In the genomic region with DNA sequence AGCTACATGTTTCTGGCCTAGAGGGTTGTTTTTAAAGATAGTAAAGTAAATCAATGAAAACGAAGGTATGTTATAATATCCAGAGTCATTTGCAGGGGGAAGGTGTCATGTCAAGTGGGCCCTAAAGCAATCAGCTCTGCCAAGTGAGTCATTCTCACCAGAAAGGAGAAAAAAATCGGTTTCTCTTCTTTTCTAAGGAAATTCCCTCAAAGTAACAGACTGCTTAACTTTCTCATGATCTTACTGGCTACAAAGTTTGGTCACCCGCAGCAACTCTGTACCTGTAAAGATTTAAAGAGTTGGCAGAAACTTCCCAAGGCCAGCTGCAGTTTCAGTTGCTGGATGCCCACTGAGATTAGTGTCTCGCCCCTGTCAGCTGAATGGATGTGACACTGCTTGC, we compare ENCODE assay signal across 14 cellular contexts. TPM values are rescaled to one million over a fixed set of nuclear protein-coding genes. Genes with fewer than 3 reads are reported as not detected.
DNase-seq lines count a peak whose midpoint lies in the region; ATAC-seq lines count a peak whose summit lies in the region.
"Had no signal": no experiment of that assay in that cellular context is flagged by ENCODE, and none has a peak within 500 bp of the region (broad histone marks: within the 10 kb centered on the region; RNA-seq: fewer than 3 reads in every experiment).

No MANE protein-coding gene starts in this region.

- H3K27ac Mint-ChIP-seq in activated naive CD4-positive, alpha-beta T cell treated with anti-CD3 and anti-CD28 coated beads, Interleukin-2, amount 50 U/mL, for 24 hours = peak overlapping the region; percentile 62
- H3K27ac Mint-ChIP-seq in stimulated activated naive B cell treated with anti-CD40 and anti-IgM and Interleukin-4, amounts not matched to agents 10 μg/mL and 1 μg/mL and 100 μg/mL, for 72 hours = no peak overlapping the region
- H3K27ac Mint-ChIP-seq: B cell had no signal

- H3K9me3 Mint-ChIP-seq in activated naive CD4-positive, alpha-beta T cell treated with anti-CD3 and anti-CD28 coated beads, Interleukin-2, amount 50 U/mL, for 24 hours = no peaks in the 10 kb centered on the region
- H3K9me3 Mint-ChIP-seq in stimulated activated naive B cell treated with anti-CD40 and anti-IgM and Interleukin-4, amounts not matched to agents 10 μg/mL and 1 μg/mL and 100 μg/mL, for 72 hours = no peaks in the 10 kb centered on the region

- H3K4me3 Mint-ChIP-seq in activated naive CD4-positive, alpha-beta T cell treated with anti-CD3 and anti-CD28 coated beads, Interleukin-2, amount 50 U/mL, for 24 hours = no peak overlapping the region
- no peak overlapping the region for H3K4me3 Mint-ChIP-seq in stimulated activated naive B cell treated with anti-CD40 and anti-IgM and Interleukin-4, amounts not matched to agents 10 μg/mL and 1 μg/mL and 100 μg/mL, for 72 hours
- H3K4me3 Mint-ChIP-seq: B cell had no signal

- H3K4me1 Mint-ChIP-seq in activated naive CD4-positive, alpha-beta T cell treated with anti-CD3 and anti-CD28 coated beads, Interleukin-2, amount 50 U/mL, for 24 hours = peaks cover 44% of the 10 kb centered on the region
- peaks cover 20 to 33% of the 10 kb centered on the region in 2 donors for H3K4me1 Mint-ChIP-seq in stimulated activated naive B cell treated with anti-CD40 and anti-IgM and Interleukin-4, amounts not matched to agents 10 μg/mL and 1 μg/mL and 100 μg/mL, for 72 hours

- H3K27me3 Mint-ChIP-seq in activated naive CD4-positive, alpha-beta T cell treated with anti-CD3 and anti-CD28 coated beads, Interleukin-2, amount 50 U/mL, for 24 hours = no peaks in the 10 kb centered on the region
- H3K27me3 Mint-ChIP-seq in stimulated activated naive B cell treated with anti-CD40 and anti-IgM and Interleukin-4, amounts not matched to agents 10 μg/mL and 1 μg/mL and 100 μg/mL, for 72 hours = no peaks in the 10 kb centered on the region
- H3K27me3 Mint-ChIP-seq: B cell had no signal

- no peak for DNase-seq in activated naive CD4-positive, alpha-beta T cell treated with anti-CD3 and anti-CD28 coated beads, Interleukin-2, amount 50 U/mL, for 16 hours
- DNase-seq in dermis blood vessel endothelial cell (peak; percentile 32), NCI-H1105 treated with DMSO at 0.1 percent for 48 hours (lab: John Stamatoyannopoulos, UW) (no peak), NCI-H1694 (lab: John Stamatoyannopoulos, UW) (no peak)
- DNase-seq in stimulated activated naive B cell treated with anti-CD40 and anti-IgM and Interleukin-4, amounts not matched to agents 10 μg/mL and 1 μg/mL and 100 μg/mL, for 72 hours = no peak
- DNase-seq: activated gamma-delta T cell, GDM1, GOT3, thyroid gland had no signal

- ATAC-seq in HG03432 (IDR thresholded peaks at IDR 0.05; ENCODE audit: unreplicated experiment) (peak; percentile 50), HG03457 (IDR thresholded peaks at IDR 0.05; ENCODE audit: unreplicated experiment) (no peak)
- peak; percentile 58 to 67 for ATAC-seq in stimulated activated naive B cell treated with anti-CD40 and anti-IgM and Interleukin-4, amounts not matched to agents 10 μg/mL and 1 μg/mL and 100 μg/mL, for 72 hours (replicated peaks)
- ATAC-seq: K562 had no signal

- H3K36me3 Mint-ChIP-seq in activated naive CD4-positive, alpha-beta T cell treated with anti-CD3 and anti-CD28 coated beads, Interleukin-2, amount 50 U/mL, for 24 hours = no peaks in the 10 kb centered on the region
- no peaks in the 10 kb centered on the region for H3K36me3 Mint-ChIP-seq in stimulated activated naive B cell treated with anti-CD40 and anti-IgM and Interleukin-4, amounts not matched to agents 10 μg/mL and 1 μg/mL and 100 μg/mL, for 72 hours

RNA-seq across cellular contexts. Expression of gene FSIP1, which starts 5.5 kb away (rescaled TPM):
- 0.37 and 0.85 TPM in 2 replicates for total RNA-seq in dermis blood vessel endothelial cell
